Comparison of ENCODE assay signal across 8 cellular contexts in the genomic region with DNA sequence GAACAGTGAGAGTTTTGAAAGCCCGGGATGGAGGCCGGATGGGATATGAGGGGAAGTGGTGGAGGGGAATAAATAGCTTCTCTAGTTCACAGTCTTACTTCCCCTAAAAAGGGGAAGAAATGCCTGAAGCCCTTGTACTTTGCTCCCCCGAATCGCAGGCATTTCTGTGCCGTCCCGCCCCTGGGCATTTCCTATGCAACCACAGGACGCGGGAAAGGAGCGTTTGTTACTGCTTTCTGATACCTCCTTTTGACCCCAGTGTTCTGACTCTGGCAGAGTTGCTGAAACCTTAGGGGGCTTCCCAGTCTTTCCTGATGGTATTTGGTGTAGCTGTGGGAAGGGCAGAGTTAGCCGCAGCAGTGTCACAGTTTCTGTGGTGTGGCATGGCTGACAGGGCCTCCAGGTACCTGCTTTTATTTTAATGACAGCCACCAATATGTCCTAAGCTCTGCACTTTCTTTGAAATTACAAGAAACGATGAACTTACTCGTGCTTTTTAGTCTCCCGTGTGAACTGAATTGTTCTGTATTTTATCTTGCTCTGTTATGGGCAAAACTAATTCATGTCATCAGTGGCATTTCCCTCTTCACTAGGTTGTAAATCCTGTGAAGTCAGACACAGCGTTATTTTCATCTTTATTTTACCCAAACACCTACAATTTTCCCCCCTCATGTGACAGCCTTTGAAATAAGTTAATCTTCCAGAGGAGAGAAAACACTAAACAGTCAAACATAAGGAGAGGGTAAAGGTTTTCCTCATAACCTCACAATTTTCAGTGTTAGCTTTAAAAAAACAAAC. TPM values are rescaled to one million over a fixed set of nuclear protein-coding genes. Genes with fewer than 3 reads are reported as not detected.
DNase-seq lines count a peak whose midpoint lies in the region; ATAC-seq and TF ChIP-seq lines count a peak whose summit lies in the region.

No MANE protein-coding gene starts in this region.

- 74 to 77% methylated on average over 7 to 14 of the region's 14 CpGs for WGBS in endodermal cell (ENCODE audit: insufficient coverage in 1 of 2, insufficient read length in 1 of 2), 2 experiments
- 17 to 40% methylated on average over 14 of the region's 14 CpGs for WGBS in sigmoid colon, 2 donors

- TF ChIP-seq EP300 in sigmoid colon (IDR thresholded peaks at IDR 0.05): no peak

- H2AFZ ChIP-seq in MM.1S (ENCODE audit: low read length): no peak overlapping the region

- H3F3A ChIP-seq in MM.1S (ENCODE audit: insufficient read depth, low read length): no peaks in the 10 kb centered on the region

- TF ChIP-seq POLR2A in sigmoid colon (IDR thresholded peaks at IDR 0.05): no peak

- no peak overlapping the region for H3K9ac ChIP-seq in MM.1S (ENCODE audit: low read length)
- H3K9ac ChIP-seq in endodermal cell (ENCODE audit: extremely low read depth, low read length, poor library complexity, severe bottlenecking): peak overlapping the region; percentile 17

- H3K27ac Mint-ChIP-seq in endodermal cell: peak overlapping the region; percentile 78
- peak overlapping the region in 2 of 7 donors; percentile 7 to 53 for H3K27ac Mint-ChIP-seq in CD4-positive, alpha-beta memory T cell

- no peak overlapping the region for H3K4me3 Mint-ChIP-seq in endodermal cell
- H3K4me3 Mint-ChIP-seq in CD4-positive, alpha-beta memory T cell: peak overlapping the region in 1 of 8 donors; percentile 27

- H3K4me3 ChIP-seq in MM.1S (ENCODE audit: low read length) (no peak overlapping the region), endodermal cell (ENCODE audit: low read length) (peak overlapping the region; percentile 6), sigmoid colon (no peak overlapping the region)
- no peak overlapping the region for H3K4me3 ChIP-seq in CD4-positive, alpha-beta memory T cell (ENCODE audit: low read length in 2 of 2)

- peaks cover 62% of the 10 kb centered on the region for H3K4me1 Mint-ChIP-seq in endodermal cell
- H3K4me1 Mint-ChIP-seq in CD4-positive, alpha-beta memory T cell: peaks cover 43 to 71% (median 59%) of the 10 kb centered on the region in 4 donors

- TF ChIP-seq CTCF in MM.1S (IDR thresholded peaks at IDR 0.05; ENCODE audit: low read length): no peak
- TF ChIP-seq CTCF in endodermal cell (conservative IDR thresholded peaks at IDR 0.05): no peak
- TF ChIP-seq CTCF in sigmoid colon (IDR thresholded peaks at IDR 0.05): no peak

- H3K9me2 ChIP-seq in MM.1S (replicated peaks; ENCODE audit: insufficient read depth, low read length): no peaks in the 10 kb centered on the region

- POLR2A ChIA-PET in CD4-positive, alpha-beta memory T cell (lab: Charles Lee; ENCODE audit: partially characterized antibody): interaction anchor here (0.9 to 1.0 kb wide), 2 partner anchors 27 to 54 kb away, joined by 3 to 4 read pairs; no protein-coding TSS in a partner anchor

- peaks cover 8% of the 10 kb centered on the region for H3K36me3 Mint-ChIP-seq in endodermal cell (ENCODE audit: low read depth)
- peaks cover 0 to 4% of the 10 kb centered on the region in 2 donors for H3K36me3 Mint-ChIP-seq in CD4-positive, alpha-beta memory T cell

- H3K9me3 ChIP-seq in MM.1S (replicated peaks; ENCODE audit: insufficient read depth, low read length) (no peaks in the 10 kb centered on the region), endodermal cell (ENCODE audit: control insufficient read depth, low read length) (no peaks in the 10 kb centered on the region), sigmoid colon (no peaks in the 10 kb centered on the region)
- H3K9me3 ChIP-seq in CD4-positive, alpha-beta memory T cell (ENCODE audit: control insufficient read depth in 1 of 2, low read length in 2 of 2): no peaks in the 10 kb centered on the region

- no peaks in the 10 kb centered on the region for H3K9me3 Mint-ChIP-seq in endodermal cell
- no peaks in the 10 kb centered on the region for H3K9me3 Mint-ChIP-seq in CD4-positive, alpha-beta memory T cell

- ATAC-seq in GM19023 (IDR thresholded peaks at IDR 0.05; ENCODE audit: unreplicated experiment) (peak; percentile 47), HG03097 (IDR thresholded peaks at IDR 0.05; ENCODE audit: low FRiP score, unreplicated experiment) (no peak)

- no peaks in the 10 kb centered on the region for H3K27me3 Mint-ChIP-seq in endodermal cell (ENCODE audit: insufficient read depth)
- H3K27me3 Mint-ChIP-seq in CD4-positive, alpha-beta memory T cell: no peaks in the 10 kb centered on the region

- H3K4me1 ChIP-seq in MM.1S (ENCODE audit: low read length) (0 out of 2 replicates have a peak, but pooled peaks cover 5% of the 10 kb centered on the region), endodermal cell (ENCODE audit: control insufficient read depth, insufficient read depth, low read length) (peaks cover 13% of the 10 kb centered on the region), sigmoid colon (peaks cover 0 to 68% (median 49%) of the 10 kb centered on the region in 4 donors)
- peaks cover 47% of the 10 kb centered on the region for H3K4me1 ChIP-seq in CD4-positive, alpha-beta memory T cell (ENCODE audit: insufficient read depth, low read length)

- no peak overlapping the region for H3K27ac ChIP-seq in MM.1S (ENCODE audit: low read length)
- H3K27ac ChIP-seq in endodermal cell (ENCODE audit: low read depth, low read length): no peak overlapping the region
- H3K27ac ChIP-seq in sigmoid colon: peak overlapping the region; percentile 3 to 68 (median 63)
- H3K27ac ChIP-seq in CD4-positive, alpha-beta memory T cell (ENCODE audit: low read depth, low read length): no peak overlapping the region

- H3K36me3 ChIP-seq in MM.1S (replicated peaks; ENCODE audit: insufficient read depth, low read length) (no peaks in the 10 kb centered on the region), endodermal cell (ENCODE audit: control insufficient read depth, insufficient read depth, low read length) (peaks cover 5% of the 10 kb centered on the region), sigmoid colon (no peaks in the 10 kb centered on the region)
- H3K36me3 ChIP-seq in CD4-positive, alpha-beta memory T cell (ENCODE audit: insufficient read depth, low read length): no peaks in the 10 kb centered on the region

- peak overlapping the region; percentile 18; the same call in 1 of the 2 replicates for H3K4me2 ChIP-seq in MM.1S (ENCODE audit: low read depth, low read length)

- H3K27me3 ChIP-seq in MM.1S (replicated peaks; ENCODE audit: insufficient read depth, low read length): no peaks in the 10 kb centered on the region
- no peaks in the 10 kb centered on the region for H3K27me3 ChIP-seq in endodermal cell (ENCODE audit: control insufficient read depth, insufficient read depth, low read length, poor library complexity, severe bottlenecking)
- no peaks in the 10 kb centered on the region for H3K27me3 ChIP-seq in sigmoid colon
- H3K27me3 ChIP-seq in CD4-positive, alpha-beta memory T cell (ENCODE audit: insufficient read depth, low read length): no peaks in the 10 kb centered on the region

- H3K79me2 ChIP-seq in MM.1S (ENCODE audit: low read length): peaks cover 89% of the 10 kb centered on the region

- no peak for DNase-seq in MM.1S
- DNase-seq in endodermal cell: no peak
- peak; percentile 68 for DNase-seq in sigmoid colon
- DNase-seq in T-helper 2 cell: no peak
- no peak for DNase-seq in CD4-positive, alpha-beta memory T cell
- no peak for DNase-seq in GM19238 (ENCODE audit: insufficient read length, low spot score)

- intact Hi-C loops in sigmoid colon (cut with DNase I): loop anchor here (1.0 to 5.0 kb wide), 3 partner anchors 55 to 215 kb away; no protein-coding TSS in a partner anchor
- intact Hi-C loops in CD4-positive, alpha-beta memory T cell (cut with micrococcal nuclease): loop anchor here (1.0 kb wide), 3 partner anchors 55 to 216 kb away; no protein-coding TSS in a partner anchor

- H4K20me1 ChIP-seq in MM.1S (ENCODE audit: insufficient read depth, low read length): peaks cover 12% of the 10 kb centered on the region

- CTCF ChIA-PET in CD4-positive, alpha-beta memory T cell (lab: Charles Lee; ENCODE audit: partially characterized antibody): interaction anchor here (0.6 to 9.4 kb wide), 38 partner anchors 10 to 450 kb away, joined by 3 to 138 read pairs (median 5); a partner anchor contains a TSS

RNA-seq across cellular contexts. Expression of a gene that starts 27.1 kb away (rescaled TPM):
- total RNA-seq in endodermal cell (100 to 1,000 TPM; 148 to 149 TPM), sigmoid colon (10 to 100 TPM; 43.9 to 64.3 (median 53.1) TPM)
- 98.7 TPM for polyA plus RNA-seq in endodermal cell (2013, experiment 1 of 2)
- 86.0 TPM for polyA plus RNA-seq in endodermal cell (2013, experiment 2 of 2)
- 10 to 100 TPM; 17.1 to 36.7 (median 31.2) TPM for polyA plus RNA-seq in sigmoid colon
- total RNA-seq in CD4-positive, alpha-beta memory T cell: 10 to 100 TPM; 89.0 to 93.2 TPM
- 100 to 1,000 TPM; 269 to 419 TPM for polyA plus RNA-seq in CD4-positive, alpha-beta memory T cell

Comparison
In these comparisons a context has a peak if more than half of its experiments do, and no peak if none do; other contexts are left out.
1. H3K27ac ChIP-seq: peak in sigmoid colon (4 of 4); none in MM.1S (single experiment), endodermal cell (single experiment) and CD4-positive, alpha-beta memory T cell (single experiment).